12 cellular contexts compared by ENCODE assay signal in the genomic region with DNA sequence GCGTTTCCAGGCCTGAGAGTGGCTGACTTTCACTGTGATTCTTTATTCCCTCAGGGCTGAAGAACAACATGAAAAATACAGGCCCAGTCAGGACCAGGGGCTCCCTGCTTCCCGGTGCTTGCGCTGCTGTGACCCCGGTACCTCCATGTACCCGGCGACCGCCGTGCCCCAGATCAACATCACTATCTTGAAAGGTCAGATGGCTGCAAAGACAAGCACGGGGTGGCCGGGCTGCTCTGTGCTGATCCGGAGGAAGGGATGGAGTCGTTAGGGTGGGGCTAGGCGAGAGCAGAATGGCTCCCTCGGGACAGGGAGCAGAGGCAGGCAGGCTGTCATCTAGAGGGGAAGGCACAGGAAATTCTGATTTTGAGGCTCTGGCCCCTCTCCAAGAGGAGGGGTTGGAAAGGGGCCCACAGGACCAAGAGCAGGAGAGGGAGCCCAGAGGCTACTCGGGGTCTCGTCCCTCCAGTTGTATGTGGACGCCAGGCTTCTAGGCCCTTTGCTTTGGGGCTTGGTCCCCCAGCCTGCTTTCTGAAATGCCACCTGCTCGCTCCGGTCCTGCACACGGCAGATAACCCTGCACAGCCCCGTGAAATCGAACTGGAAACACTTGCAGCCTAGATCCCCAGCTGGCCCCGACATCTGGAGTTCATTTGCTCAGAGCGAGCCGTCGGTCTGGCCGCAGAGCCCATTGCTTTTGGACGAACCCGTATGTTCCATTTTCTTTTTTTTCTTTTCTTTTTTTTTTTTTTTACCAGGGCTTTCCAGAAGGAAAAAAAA. TPM values are rescaled to one million over a fixed set of nuclear protein-coding genes. Genes with fewer than 3 reads are reported as not detected.
DNase-seq lines count a peak whose midpoint lies in the region; ATAC-seq and TF ChIP-seq lines count a peak whose summit lies in the region.
"Had no signal": no experiment of that assay in that cellular context is flagged by ENCODE, and none has a peak within 500 bp of the region (broad histone marks: within the 10 kb centered on the region; RNA-seq: fewer than 3 reads in every experiment).

No MANE protein-coding gene starts in this region.

- 19 to 21% (median 21%) methylated on average over 28 to 29 of the region's 29 CpGs for WGBS in psoas muscle, 3 donors

- no peaks in the 10 kb centered on the region for H3K36me3 ChIP-seq in psoas muscle (ENCODE audit: insufficient read depth in 1 of 2, low read depth in 1 of 2)

- peaks cover 0 to 22% (median 5%) of the 10 kb centered on the region in 3 donors for H3K27me3 ChIP-seq in psoas muscle (ENCODE audit: insufficient read depth in 3 of 3, low read length in 2 of 3)

- POLR2A ChIA-PET in HEK293T (lab: Yijun Ruan, JAX), result no interaction called here

- no peaks in the 10 kb centered on the region; the same call in 1 of the 2 replicates for H3K27me3 Mint-ChIP-seq in HFFc6 (ENCODE audit: insufficient read depth)

- H3K4me3 Mint-ChIP-seq in HFFc6, result no peak overlapping the region
- H3K4me3 Mint-ChIP-seq: activated CD8-positive, alpha-beta T cell treated with anti-CD3 and anti-CD28 coated beads for 36 hours; neural crest cell had no signal

- H3K36me3 Mint-ChIP-seq in HFFc6 (ENCODE audit: low read depth), result no peaks in the 10 kb centered on the region
- H3K36me3 Mint-ChIP-seq: brain, type B pancreatic cell had no signal

- no peaks in the 10 kb centered on the region for H3K9me3 Mint-ChIP-seq in HFFc6
- H3K9me3 Mint-ChIP-seq: activated CD8-positive, alpha-beta T cell treated with anti-CD3 and anti-CD28 coated beads for 36 hours; type B pancreatic cell had no signal

- ATAC-seq in psoas muscle (peak in 3 of 4 donors; percentile 31 to 48 (median 36)), GM21723 (IDR thresholded peaks at IDR 0.05; ENCODE audit: unreplicated experiment) (no peak)

- TF ChIP-seq CTCF in psoas muscle (IDR thresholded peaks at IDR 0.05) (no peak), HFFc6 (IDR thresholded peaks at IDR 0.05) (no peak)

- peak; percentile 70 for DNase-seq in AG20443 (ENCODE audit: low spot score)
- DNase-seq in NCI-H2171 treated with DMSO at 0.1 percent for 48 hours (lab: John Stamatoyannopoulos, UW), result peak; percentile 92
- peak; percentile 80 for DNase-seq in fibroblast of peridontal ligament (ENCODE audit: extremely low read depth)
- peak; percentile 59 to 77 for DNase-seq in psoas muscle
- DNase-seq in HEK293T (ENCODE audit: extremely low spot score), result no peak
- no peak for DNase-seq in NCI-H1048 (lab: John Stamatoyannopoulos, UW)
- no peak for DNase-seq in HFFc6

- no peak overlapping the region for H3K4me3 ChIP-seq in psoas muscle

- CTCF ChIA-PET in HEK293T (lab: Yijun Ruan, JAX), result interaction anchor here (0.8 to 1.6 kb wide), 11 partner anchors 10 to 345 kb away, joined by 3 to 12 read pairs (median 5); no protein-coding TSS in a partner anchor

- no peak overlapping the region for H3K27ac Mint-ChIP-seq in HFFc6
- H3K27ac Mint-ChIP-seq: activated CD8-positive, alpha-beta T cell treated with anti-CD3 and anti-CD28 coated beads for 36 hours had no signal

- peaks cover 5% of the 10 kb centered on the region for H3K4me1 ChIP-seq in psoas muscle

- peaks cover 17% of the 10 kb centered on the region for H3K4me1 Mint-ChIP-seq in HFFc6 (ENCODE audit: low read depth)

- peak overlapping the region; percentile 53 for H3K27ac ChIP-seq in psoas muscle

- intact Hi-C loops in psoas muscle (cut with DNase I), result loop anchor here in 1 of 2 donors (5.0 kb wide), 1 partner anchor 36 kb away; no protein-coding TSS in a partner anchor

- H3K9me3 ChIP-seq in psoas muscle, result no peaks in the 10 kb centered on the region

TF ChIP-seq in HEK293T, 16 proteins besides CTCF, POLR2A, EP300 and RAD21:
- TF ChIP-seq HDGF (IDR thresholded peaks at IDR 0.05; ENCODE audit: borderline replicate concordance) (no peak), LEF1 (IDR thresholded peaks at IDR 0.05; ENCODE audit: borderline replicate concordance) (no peak), SUZ12 (IDR thresholded peaks at IDR 0.05) (no peak), ELF4 (IDR thresholded peaks at IDR 0.05) (no peak), BHLHE40 (IDR thresholded peaks at IDR 0.05; ENCODE audit: borderline replicate concordance) (no peak), ARNT (IDR thresholded peaks at IDR 0.05) (no peak), ZNF384 (IDR thresholded peaks at IDR 0.05) (no peak)
- TF ChIP-seq, protein P1, sequence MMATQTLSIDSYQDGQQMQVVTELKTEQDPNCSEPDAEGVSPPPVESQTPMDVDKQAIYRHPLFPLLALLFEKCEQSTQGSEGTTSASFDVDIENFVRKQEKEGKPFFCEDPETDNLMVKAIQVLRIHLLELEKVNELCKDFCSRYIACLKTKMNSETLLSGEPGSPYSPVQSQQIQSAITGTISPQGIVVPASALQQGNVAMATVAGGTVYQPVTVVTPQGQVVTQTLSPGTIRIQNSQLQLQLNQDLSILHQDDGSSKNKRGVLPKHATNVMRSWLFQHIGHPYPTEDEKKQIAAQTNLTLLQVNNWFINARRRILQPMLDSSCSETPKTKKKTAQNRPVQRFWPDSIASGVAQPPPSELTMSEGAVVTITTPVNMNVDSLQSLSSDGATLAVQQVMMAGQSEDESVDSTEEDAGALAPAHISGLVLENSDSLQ (IDR thresholded peaks at IDR 0.05), result no peak

RNA-seq across cellular contexts. Expression of a gene that starts 22.7 kb away (rescaled TPM):
- total RNA-seq in psoas muscle, result 10 to 100 TPM; 10.5 to 22.8 (median 16.9) TPM
- polyA plus RNA-seq in psoas muscle, result 10 to 100 TPM; 12.2 to 22.6 (median 16.4) TPM
- total RNA-seq in HFFc6 (2021; fragmentation: NEBNext Ultra II Directional; extraction: Animal tissue kit (Norgen Biotek cat#: 25700)), result 10 to 100 TPM in 2 of 6 experiments, 1 to 10 TPM in 4; 8.0 to 15.0 (median 8.6) TPM

RNA-seq across cellular contexts. Expression of a gene that starts 27.9 kb away (rescaled TPM):
- 10 to 100 TPM; 26.7 to 80.8 (median 50.8) TPM for total RNA-seq in psoas muscle
- polyA plus RNA-seq in psoas muscle, result 10 to 100 TPM in 2 of 3 donors, 1 to 10 TPM in 1; 7.5 to 24.1 (median 12.4) TPM
- 10 to 100 TPM; 11.1 to 13.8 (median 11.8) TPM for total RNA-seq in HFFc6 (2021; fragmentation: NEBNext Ultra II Directional; extraction: Animal tissue kit (Norgen Biotek cat#: 25700))

RNA-seq across cellular contexts. Expression of a gene that starts 37.1 kb away (rescaled TPM):
- total RNA-seq in psoas muscle, result 10 to 100 TPM; 19.1 to 27.7 (median 21.0) TPM
- 10 to 100 TPM; 10.2 to 34.3 (median 29.5) TPM for polyA plus RNA-seq in psoas muscle
- 100 to 1,000 TPM in 2 of 6 experiments, 10 to 100 TPM in 4; 84.2 to 103 (median 92.4) TPM for total RNA-seq in HFFc6 (2021; fragmentation: NEBNext Ultra II Directional; extraction: Animal tissue kit (Norgen Biotek cat#: 25700))

Comparison
In these comparisons a context has a peak if more than half of its experiments do, and no peak if none do; other contexts are left out.
1. DNase-seq: peak in AG20443 (single experiment), NCI-H2171 treated with DMSO at 0.1 percent for 48 hours (single experiment), fibroblast of peridontal ligament (single experiment) and psoas muscle (2 of 2); none in HEK293T (single experiment), NCI-H1048 (single experiment) and HFFc6 (single experiment).